Comparison of ENCODE assay signal across 13 cellular contexts in genomic region chr17:80068301-80069160, GRCh38. TPM values are rescaled to one million over a fixed set of nuclear protein-coding genes. Genes with fewer than 3 reads are reported as not detected.
DNase-seq lines count a peak whose midpoint lies in the region; ATAC-seq, FAIRE-seq and TF ChIP-seq lines count a peak whose summit lies in the region.
"Had no signal": no experiment of that assay in that cellular context is flagged by ENCODE, and none has a peak within 500 bp of the region (broad histone marks: within the 10 kb centered on the region; RNA-seq: fewer than 3 reads in every experiment).

No MANE protein-coding gene starts in this region.

- H3K36me3 ChIP-seq in mammary epithelial cell (ENCODE audit: insufficient read depth, low read length) (no peaks in the 10 kb centered on the region), skeletal muscle tissue (ENCODE audit: control insufficient read depth in 3 of 3, insufficient read depth in 3 of 3, low read length in 3 of 3) (no peaks in the 10 kb centered on the region)
- H3K36me3 ChIP-seq: neutrophil had no signal

- in situ Hi-C loops in mammary epithelial cell (cut with MboI; ENCODE audit: low sequenced_read_pairs in 2 of 2), result no loop called here

- peaks cover 34% of the 10 kb centered on the region for H3K4me1 Mint-ChIP-seq in HFFc6 (ENCODE audit: low read depth)

- no peak overlapping the region for H3K9ac ChIP-seq in mammary epithelial cell (ENCODE audit: insufficient read depth, low read length)
- H3K9ac ChIP-seq in skeletal muscle tissue (ENCODE audit: low read depth in 1 of 3, low read length in 3 of 3), result peak overlapping the region in 1 of 3 donors; percentile 40

- H3K9me3 Mint-ChIP-seq in HFFc6, result no peaks in the 10 kb centered on the region

- ATAC-seq in HG02623 (IDR thresholded peaks at IDR 0.05; ENCODE audit: unreplicated experiment), result no peak
- ATAC-seq: stimulated activated naive CD8-positive, alpha-beta T cell treated with anti-CD3 and anti-CD28 coated beads, Interleukin-15, Interleukin-2, amounts not matched to agents 100 U/mL and 50 U/mL, for 24 hours had no signal

- H3K79me2 ChIP-seq in mammary epithelial cell (ENCODE audit: insufficient read depth, low read length), result no peaks in the 10 kb centered on the region

- H3K4me1 ChIP-seq in mammary epithelial cell (ENCODE audit: insufficient read depth, low read length) (peaks cover 7% of the 10 kb centered on the region), skeletal muscle tissue (ENCODE audit: control insufficient read depth in 3 of 3, insufficient read depth in 3 of 3, low read length in 3 of 3) (peaks cover 22 to 34% (median 28%) of the 10 kb centered on the region in 3 donors)

- TF ChIP-seq POLR2A in GM12892 (IDR thresholded peaks at IDR 0.05; ENCODE audit: low read depth, low read length), result no peak

- peak overlapping the region; percentile 42 for H3K4me3 Mint-ChIP-seq in HFFc6

- no peaks in the 10 kb centered on the region for H4K20me1 ChIP-seq in mammary epithelial cell (ENCODE audit: insufficient read depth, low read length)

- peak overlapping the region; percentile 67 for H2AFZ ChIP-seq in mammary epithelial cell (ENCODE audit: low read depth, low read length)

- peak overlapping the region; percentile 72 for H3K27ac Mint-ChIP-seq in HFFc6

- H3K27me3 Mint-ChIP-seq in HFFc6 (ENCODE audit: insufficient read depth), result no peaks in the 10 kb centered on the region; the same call in 1 of the 2 replicates

- peak; percentile 57 for DNase-seq in HFFc6
- peak; percentile 16 for DNase-seq in mammary epithelial cell
- peak; percentile 91 for DNase-seq in kidney glomerular epithelial cell (lab: John Stamatoyannopoulos, UW)
- no peak for DNase-seq in NCI-H187 treated with DMSO at 0.1 percent for 48 hours (lab: John Stamatoyannopoulos, UW)
- DNase-seq in GM12892 (ENCODE audit: insufficient read length), result no peak
- DNase-seq in substantia nigra (lab: John Stamatoyannopoulos, UW), result no peak
- DNase-seq: DMS153; NCI-H1092 treated with DMSO at 0.1 percent for 48 hours; stimulated activated naive CD8-positive, alpha-beta T cell treated with anti-CD3 and anti-CD28 coated beads, Interleukin-15, Interleukin-2, amounts not matched to agents 100 U/mL and 50 U/mL, for 24 hours; T-helper 1 cell had no signal

- 47% methylated on average over 18 of the region's 21 CpGs for WGBS in mammary epithelial cell (ENCODE audit: low coverage, missing lambda C conversion rate)

- no TSS peak for BruUV-seq in mammary epithelial cell (replicated peaks; lab: Mats Ljungman, UMichigan)

- no peak for FAIRE-seq in GM12892 (lab: Jason Lieb, UNC)

- no peak overlapping the region for H3K4me3 ChIP-seq in mammary epithelial cell (replicated peaks in 1 of 3; ENCODE audit: insufficient read depth in 1 of 3, low read depth in 2 of 3, low read length in 3 of 3)
- H3K4me3 ChIP-seq in skeletal muscle tissue (ENCODE audit: low read length in 3 of 3), result no peak overlapping the region

- H3K9me3 ChIP-seq in mammary epithelial cell (replicated peaks; ENCODE audit: insufficient read depth, low read length) (no peaks in the 10 kb centered on the region), skeletal muscle tissue (ENCODE audit: control insufficient read depth in 3 of 3, low read length in 3 of 3) (no peaks in the 10 kb centered on the region)
- H3K9me3 ChIP-seq: neutrophil had no signal

- TF ChIP-seq CTCF in HFFc6 (IDR thresholded peaks at IDR 0.05) (no peak), mammary epithelial cell (conservative IDR thresholded peaks at IDR 0.05 in 1 of 2, IDR thresholded peaks at IDR 0.05 in 1 of 2; ENCODE audit: extremely low read depth in 1 of 2, insufficient read depth in 1 of 2, low read depth in 1 of 2, low read length in 2 of 2) (no peak)

- intact Hi-C loops in mammary epithelial cell (cut with micrococcal nuclease), result no loop called here

- CTCF ChIA-PET in mammary epithelial cell (lab: Charles Lee; ENCODE audit: low non-redundant PET), result no interaction called here

- no peak overlapping the region for H3K27ac ChIP-seq in mammary epithelial cell (ENCODE audit: insufficient read depth, low read depth, low read length)
- H3K27ac ChIP-seq in skeletal muscle tissue (ENCODE audit: low read depth, low read length), result peak overlapping the region; percentile 74
- H3K27ac ChIP-seq in substantia nigra (ENCODE audit: low read depth, low read length, poor library complexity, severe bottlenecking), result no peak overlapping the region
- H3K27ac ChIP-seq: neutrophil had no signal

- H3K36me3 Mint-ChIP-seq in HFFc6 (ENCODE audit: low read depth), result no peaks in the 10 kb centered on the region

- no peaks in the 10 kb centered on the region for H3K27me3 ChIP-seq in mammary epithelial cell (ENCODE audit: insufficient read depth, low read length)
- no peaks in the 10 kb centered on the region for H3K27me3 ChIP-seq in skeletal muscle tissue (ENCODE audit: control insufficient read depth in 3 of 3, insufficient read depth in 3 of 3, low read length in 3 of 3)

- dilution Hi-C loops in mammary epithelial cell (cut with HindIII; ENCODE audit: low sequenced_read_pairs), result loop anchor here (5.0 kb wide), 1 partner anchor 91 kb away; no protein-coding TSS in a partner anchor

- H3K4me2 ChIP-seq in mammary epithelial cell (ENCODE audit: insufficient read depth, low read depth, low read length), result no peak overlapping the region

RNA-seq across cellular contexts. Expression of gene CCDC40, which starts 32.1 kb away (rescaled TPM):
- 1 to 10 TPM; 1.7 to 3.2 (median 2.1) TPM for total RNA-seq in HFFc6 (2021; fragmentation: NEBNext Ultra II Directional; extraction: Animal tissue kit (Norgen Biotek cat#: 25700))
- total RNA-seq in mammary epithelial cell (1 to 10 TPM; 2.7 to 3.0 TPM), skeletal muscle tissue (1.0 TPM)
- 0.82 TPM for polyA plus RNA-seq in mammary epithelial cell
- polyA minus RNA-seq in mammary epithelial cell, result not detected
- polyA plus RNA-seq in GM12892 (2012; ENCODE audit: missing spikeins), result 0.25 TPM

RNA-seq across cellular contexts. Expression of gene GAA, which starts 32.9 kb away (rescaled TPM):
- 10 to 100 TPM; 17.4 to 34.1 (median 18.6) TPM for total RNA-seq in HFFc6 (2021; fragmentation: NEBNext Ultra II Directional; extraction: Animal tissue kit (Norgen Biotek cat#: 25700))
- total RNA-seq in mammary epithelial cell, result 100 to 1,000 TPM in 1 of 2 donors, 10 to 100 TPM in 1; 32.2 to 230 TPM
- polyA plus RNA-seq in mammary epithelial cell, result 12.7 TPM
- polyA minus RNA-seq in mammary epithelial cell, result 6.2 TPM
- total RNA-seq in skeletal muscle tissue, result 14.1 TPM
- polyA plus RNA-seq in GM12892 (2012; ENCODE audit: missing spikeins), result 8.3 TPM

RNA-seq across cellular contexts. Expression of gene TBC1D16, which starts 32.9 kb away (rescaled TPM):
- 10 to 100 TPM; 15.1 to 25.5 (median 17.9) TPM for total RNA-seq in HFFc6 (2021; fragmentation: NEBNext Ultra II Directional; extraction: Animal tissue kit (Norgen Biotek cat#: 25700))
- total RNA-seq in mammary epithelial cell, result 10 to 100 TPM; 20.7 to 28.3 TPM
- 7.5 TPM for polyA plus RNA-seq in mammary epithelial cell
- 33.0 TPM for polyA minus RNA-seq in mammary epithelial cell
- total RNA-seq in skeletal muscle tissue, result 19.3 TPM
- 0.45 TPM for polyA plus RNA-seq in GM12892 (2012; ENCODE audit: missing spikeins)

Comparison
In these comparisons a context has a peak if more than half of its experiments do, and no peak if none do; other contexts are left out.
1. DNase-seq: peak in HFFc6 (single experiment), mammary epithelial cell (single experiment) and kidney glomerular epithelial cell (single experiment); none in NCI-H187 treated with DMSO at 0.1 percent for 48 hours (single experiment), GM12892 (single experiment) and substantia nigra (0 of 49).